1 cellular context compared by ENCODE assay signal in genomic region chr1:185938396-185938795, GRCh38.
TF ChIP-seq lines count a peak whose summit lies in the region.

No MANE protein-coding gene starts in this region.

TF ChIP-seq in IMR-90, 13 proteins besides CTCF, POLR2A, EP300 and RAD21 (continued from another document):
- TF ChIP-seq USF2 (IDR thresholded peaks at IDR 0.05; ENCODE audit: low read depth, low read length), result no peak
- no peak for TF ChIP-seq RFX5 (IDR thresholded peaks at IDR 0.05; ENCODE audit: low read depth, low read length)
- TF ChIP-seq MAFK (IDR thresholded peaks at IDR 0.05; ENCODE audit: low read depth, low read length), result no peak
- no peak for TF ChIP-seq CEBPB (IDR thresholded peaks at IDR 0.05; ENCODE audit: low read depth, low read length)
- TF ChIP-seq MXI1 (IDR thresholded peaks at IDR 0.05; ENCODE audit: borderline replicate concordance, low read depth, low read length), result no peak
TF ChIP-seq in IMR-90: peak in this region for 0.
